ENCODE assay signal across 30 cellular contexts in genomic region chr10:34868589-34868988, GRCh38.
"Had no signal": no experiment of that assay in that cellular context is flagged by ENCODE, and none has a peak within 500 bp of the region (broad histone marks: within the 10 kb centered on the region; RNA-seq: fewer than 3 reads in every experiment).

No MANE protein-coding gene starts in this region.

- H3K36me3 ChIP-seq: ascending aorta, cardiac muscle cell, SJSA1 had no signal

- H3K4me3 Mint-ChIP-seq: activated CD4-positive, alpha-beta T cell treated with anti-CD3 and anti-CD28 coated beads for 36 hours; activated CD4-positive, alpha-beta T cell treated with anti-CD3 and anti-CD28 coated beads, Interleukin-2, amount 10 ng/mL, durations not matched to agents 7 days and 5 days; activated CD8-positive, alpha-beta T cell treated with anti-CD3 and anti-CD28 coated beads, Interleukin-2, amount 10 ng/mL, durations not matched to agents 7 days and 5 days; activated naive CD4-positive, alpha-beta T cell treated with anti-CD3 and anti-CD28 coated beads, Interleukin-2, amount 50 U/mL, for 24 hours; activated naive CD8-positive, alpha-beta T cell treated with anti-CD3 and anti-CD28 coated beads, Interleukin-2, amount 10 ng/mL, durations not matched to agents 7 days and 5 days; activated T-cell treated with anti-CD3 and anti-CD28 coated beads, Interleukin-2, amount 50 U/mL, for 24 hours; central memory CD8-positive, alpha-beta T cell; T-helper 1 cell treated with Interleukin-12 subunit alpha and Interleukin-12 subunit beta and Interleukin-4 antibody, amounts not matched to agents 30 μg/mL and 1 μg/mL, for 36 hours; T-helper 2 cell treated with Interferon-gamma antibody and Interleukin-4, amounts not matched to agents 5 μg/mL and 100 μg/mL, for 36 hours had no signal

- H3K9me3 ChIP-seq: ascending aorta, SJSA1, SK-N-SH had no signal

- H3K36me3 Mint-ChIP-seq: activated naive CD4-positive, alpha-beta T cell treated with anti-CD3 and anti-CD28 coated beads, Interleukin-2, amount 50 U/mL, for 24 hours; activated naive CD8-positive, alpha-beta T cell treated with anti-CD3 and anti-CD28 coated beads, Interleukin-2, amount 10 ng/mL, durations not matched to agents 7 days and 5 days had no signal

- H3K27ac Mint-ChIP-seq: activated CD4-positive, alpha-beta T cell treated with anti-CD3 and anti-CD28 coated beads for 36 hours; activated CD4-positive, alpha-beta T cell treated with anti-CD3 and anti-CD28 coated beads, Interleukin-2, amount 10 ng/mL, durations not matched to agents 7 days and 5 days; activated CD8-positive, alpha-beta T cell treated with anti-CD3 and anti-CD28 coated beads, Interleukin-2, amount 10 ng/mL, durations not matched to agents 7 days and 5 days; activated naive CD4-positive, alpha-beta T cell treated with anti-CD3 and anti-CD28 coated beads, Interleukin-2, amount 50 U/mL, for 24 hours; activated naive CD8-positive, alpha-beta T cell treated with anti-CD3 and anti-CD28 coated beads, Interleukin-2, amount 10 ng/mL, durations not matched to agents 7 days and 5 days; activated T-cell treated with anti-CD3 and anti-CD28 coated beads, Interleukin-2, amount 50 U/mL, for 24 hours; activated T-helper 2 cell treated with anti-CD3 and anti-CD28 coated beads, Interferon-gamma antibody, Interleukin-2, Interleukin-4, amounts not matched to agents 10 μg/mL and 5 μg/mL and 100 μg/mL, durations not matched to agents 14 hours and 24 hours and 36 hours; T-helper 1 cell treated with Interleukin-12 subunit alpha and Interleukin-12 subunit beta and Interleukin-4 antibody, amounts not matched to agents 30 μg/mL and 1 μg/mL, for 36 hours; T-helper 2 cell treated with Interferon-gamma antibody and Interleukin-4, amounts not matched to agents 5 μg/mL and 100 μg/mL, for 36 hours had no signal

- DNase-seq: activated CD4-positive, alpha-beta T cell treated with anti-CD3 and anti-CD28 coated beads for 36 hours; activated CD4-positive, alpha-beta T cell treated with anti-CD3 and anti-CD28 coated beads, Interleukin-2, amount 10 ng/mL, durations not matched to agents 7 days and 5 days; activated CD4-positive, alpha-beta T cell treated with anti-CD3 and anti-CD28 coated beads, Interleukin-2, amount 50 U/mL, for 48 hours; activated CD8-positive, alpha-beta T cell treated with anti-CD3 and anti-CD28 coated beads, Interleukin-2, amount 10 ng/mL, durations not matched to agents 7 days and 5 days; activated gamma-delta T cell; activated naive CD4-positive, alpha-beta T cell treated with Interleukin-2 at 50 U/mL for 16 hours; activated naive CD8-positive, alpha-beta T cell treated with anti-CD3 and anti-CD28 coated beads, Interleukin-2, amount 10 ng/mL, durations not matched to agents 7 days and 5 days; activated T-cell treated with anti-CD3 and anti-CD28 coated beads, Interleukin-2, amount 50 U/mL, for 24 hours; amygdala; NCI-H1092 treated with DMSO at 0.1 percent for 48 hours; NCI-H1436; NCI-H1694; NCI-H1930; NCI-H2081 treated with DMSO at 0.1 percent for 48 hours; NCI-H226; NCI-H446 treated with DMSO at 0.1 percent for 48 hours; NCI-H524; SHP77 treated with DMSO at 0.1 percent for 48 hours; SK-N-SH had no signal

- H3K27ac ChIP-seq: ascending aorta, cardiac muscle cell, SJSA1 had no signal

- H3K4me2 ChIP-seq: SK-N-SH had no signal

- H3K4me1 Mint-ChIP-seq: central memory CD8-positive, alpha-beta T cell had no signal

- H3K27me3 ChIP-seq: ascending aorta, cardiac muscle cell had no signal

- H3K9me2 ChIP-seq: SK-N-SH had no signal

- H3K9ac ChIP-seq: SK-N-SH had no signal

- FAIRE-seq: TTC549 had no signal

- H3K9me3 Mint-ChIP-seq: activated CD4-positive, alpha-beta T cell treated with anti-CD3 and anti-CD28 coated beads, Interleukin-2, amount 10 ng/mL, durations not matched to agents 7 days and 5 days; activated naive CD4-positive, alpha-beta T cell treated with anti-CD3 and anti-CD28 coated beads, Interleukin-2, amount 50 U/mL, for 24 hours; activated naive CD8-positive, alpha-beta T cell treated with anti-CD3 and anti-CD28 coated beads, Interleukin-2, amount 10 ng/mL, durations not matched to agents 7 days and 5 days; activated T-cell treated with anti-CD3 and anti-CD28 coated beads, Interleukin-2, amount 50 U/mL, for 24 hours; activated T-helper 2 cell treated with anti-CD3 and anti-CD28 coated beads, Interferon-gamma antibody, Interleukin-2, Interleukin-4, amounts not matched to agents 10 μg/mL and 5 μg/mL and 100 μg/mL, durations not matched to agents 14 hours and 24 hours and 36 hours; central memory CD8-positive, alpha-beta T cell; T-helper 1 cell treated with Interleukin-12 subunit alpha and Interleukin-12 subunit beta and Interleukin-4 antibody, amounts not matched to agents 30 μg/mL and 1 μg/mL, for 36 hours; T-helper 2 cell treated with Interferon-gamma antibody and Interleukin-4, amounts not matched to agents 5 μg/mL and 100 μg/mL, for 36 hours had no signal

- H3K4me1 ChIP-seq: ascending aorta, SJSA1 had no signal

- H3K4me3 ChIP-seq: ascending aorta, cardiac muscle cell, SJSA1 had no signal

- ATAC-seq: activated CD4-positive, alpha-beta T cell treated with anti-CD3 and anti-CD28 coated beads for 36 hours; activated CD4-positive, CD25-positive, alpha-beta regulatory T cell treated with anti-CD3 and anti-CD28 coated beads, Interleukin-2, amount 50 U/mL, for 24 hours; activated CD8-positive, alpha-beta T cell treated with anti-CD3 and anti-CD28 coated beads, Interleukin-2, amount 10 ng/mL, durations not matched to agents 7 days and 5 days; Panc1 had no signal
